ENCODE assay signal across 10 cellular contexts in genomic region chr19:13848811-13849241, GRCh38. TPM values are rescaled to one million over a fixed set of nuclear protein-coding genes. Genes with fewer than 3 reads are reported as not detected.
DNase-seq lines count a peak whose midpoint lies in the region; ATAC-seq, FAIRE-seq and TF ChIP-seq lines count a peak whose summit lies in the region.
"Had no signal": no experiment of that assay in that cellular context is flagged by ENCODE, and none has a peak within 500 bp of the region (broad histone marks: within the 10 kb centered on the region; RNA-seq: fewer than 3 reads in every experiment).

No MANE protein-coding gene starts in this region.

- no peaks in the 10 kb centered on the region for H3K27me3 ChIP-seq in thyroid gland

- ATAC-seq in memory B cell (ENCODE audit: low read depth): no peak

- H3K27ac Mint-ChIP-seq in activated T-cell treated with anti-CD3 and anti-CD28 coated beads, Interleukin-2, amount 50 U/mL, for 24 hours: peak overlapping the region; percentile 18
- H3K27ac Mint-ChIP-seq in memory B cell: peak overlapping the region; percentile 99

- no peaks in the 10 kb centered on the region for H3K9me3 ChIP-seq in thyroid gland

- no peak for DNase-seq in activated T-cell treated with anti-CD3 and anti-CD28 coated beads, Interleukin-2, amount 50 U/mL, for 24 hours
- DNase-seq in activated T-cell treated with anti-CD3 and anti-CD28 coated beads for 4 hours (no peak), memory B cell (ENCODE audit: low spot score in 2 of 2) (peak in 1 of 2 donors; percentile 21), thyroid gland (no peak), D721Med (ENCODE audit: insufficient read length, low spot score) (no peak), SHP77 (lab: John Stamatoyannopoulos, UW) (no peak)
- no peak for DNase-seq in stimulated activated CD4-positive, alpha-beta T cell treated with anti-CD3 and anti-CD28 coated beads, Interleukin-4, amount 100 ng/mL, for 4 hours

- no peak for TF ChIP-seq CTCF in thyroid gland (IDR thresholded peaks at IDR 0.05)
- no peak for TF ChIP-seq CTCF in D721Med (IDR thresholded peaks at IDR 0.05; ENCODE audit: insufficient read depth, missing control alignments)

- H3K36me3 Mint-ChIP-seq in activated T-cell treated with anti-CD3 and anti-CD28 coated beads, Interleukin-2, amount 50 U/mL, for 24 hours (ENCODE audit: low read depth): no peaks in the 10 kb centered on the region
- no peaks in the 10 kb centered on the region for H3K36me3 Mint-ChIP-seq in memory B cell

- no peak overlapping the region for H3K4me3 ChIP-seq in thyroid gland (replicated peaks in 1 of 3)

- no peak overlapping the region for H3K4me3 Mint-ChIP-seq in activated T-cell treated with anti-CD3 and anti-CD28 coated beads, Interleukin-2, amount 50 U/mL, for 24 hours
- H3K4me3 Mint-ChIP-seq in memory B cell: peak overlapping the region; percentile 37

- whole genome bisulfite sequencing in thyroid gland, 2 donors: 63 to 64% methylated on average over 7 to 9 of the region's 9 CpGs

- peaks cover 32 to 55% of the 10 kb centered on the region in 2 donors for H3K4me1 ChIP-seq in thyroid gland

- peaks cover 55% of the 10 kb centered on the region for H3K4me1 Mint-ChIP-seq in activated T-cell treated with anti-CD3 and anti-CD28 coated beads, Interleukin-2, amount 50 U/mL, for 24 hours (ENCODE audit: low read depth)
- peaks cover 29% of the 10 kb centered on the region for H3K4me1 Mint-ChIP-seq in memory B cell

- no peaks in the 10 kb centered on the region for H3K9me3 Mint-ChIP-seq in activated T-cell treated with anti-CD3 and anti-CD28 coated beads, Interleukin-2, amount 50 U/mL, for 24 hours
- H3K9me3 Mint-ChIP-seq in memory B cell: no peaks in the 10 kb centered on the region

- peak overlapping the region; percentile 4 for H3K27ac ChIP-seq in angular gyrus (ENCODE audit: low read depth, low read length)
- H3K27ac ChIP-seq in thyroid gland: peak overlapping the region; percentile 100
- H3K27ac ChIP-seq: C4-2B had no signal

- intact Hi-C loops in thyroid gland (cut with DNase I): no loop called here

- no peaks in the 10 kb centered on the region for H3K27me3 Mint-ChIP-seq in activated T-cell treated with anti-CD3 and anti-CD28 coated beads, Interleukin-2, amount 50 U/mL, for 24 hours
- H3K27me3 Mint-ChIP-seq in memory B cell: no peaks in the 10 kb centered on the region

- H3K36me3 ChIP-seq in thyroid gland: no peaks in the 10 kb centered on the region

- TF ChIP-seq POLR2A in thyroid gland (IDR thresholded peaks at IDR 0.05): no peak

- no peak for FAIRE-seq in D721Med (lab: Jason Lieb, UNC)
- FAIRE-seq: RCC 7860 had no signal

RNA-seq across cellular contexts. Expression of gene NANOS3, which starts 28.1 kb away (rescaled TPM):
- not detected for total RNA-seq in thyroid gland

RNA-seq across cellular contexts. Expression of gene ZSWIM4, which starts 53.6 kb away (rescaled TPM):
- total RNA-seq in thyroid gland: 10 to 100 TPM in 1 of 4 donors, 1 to 10 TPM in 3; 6.9 to 15.6 (median 8.9) TPM

RNA-seq across cellular contexts. Expression of gene BRME1, which starts 57.1 kb away (rescaled TPM):
- total RNA-seq in thyroid gland: 1 to 10 TPM in 3 of 4 donors, under 1 TPM in 1; 0.34 to 1.7 (median 1.0) TPM

RNA-seq across cellular contexts. Expression of gene CC2D1A, which starts 57.2 kb away (rescaled TPM):
- 10 to 100 TPM; 29.3 to 36.4 (median 31.3) TPM for total RNA-seq in thyroid gland
